ENCODE assay signal across 1 cellular context in genomic region chr1:19164274-19165015, GRCh38.
TF ChIP-seq lines count a peak whose summit lies in the region.

No MANE protein-coding gene starts in this region.

TF ChIP-seq in HepG2, 621 proteins besides CTCF, POLR2A, EP300 and RAD21:
- no peak for TF ChIP-seq ZNF335 (CRISPR knock-in tag; IDR thresholded peaks at IDR 0.05)
- TF ChIP-seq ZFP36L1 (CRISPR knock-in tag; IDR thresholded peaks at IDR 0.05) = no peak
- no peak for TF ChIP-seq ZNF761 (CRISPR knock-in tag; conservative IDR thresholded peaks at IDR 0.05)
- no peak for TF ChIP-seq ZBTB8A (CRISPR knock-in tag; IDR thresholded peaks at IDR 0.05; ENCODE audit: borderline replicate concordance, low read depth)
- no peak for TF ChIP-seq LBX2 (CRISPR knock-in tag; IDR thresholded peaks at IDR 0.05; ENCODE audit: borderline replicate concordance)
- TF ChIP-seq NFRKB (IDR thresholded peaks at IDR 0.05) = no peak
- TF ChIP-seq MZF1 (CRISPR knock-in tag; IDR thresholded peaks at IDR 0.05; ENCODE audit: borderline replicate concordance) = no peak
- TF ChIP-seq, protein P1, sequence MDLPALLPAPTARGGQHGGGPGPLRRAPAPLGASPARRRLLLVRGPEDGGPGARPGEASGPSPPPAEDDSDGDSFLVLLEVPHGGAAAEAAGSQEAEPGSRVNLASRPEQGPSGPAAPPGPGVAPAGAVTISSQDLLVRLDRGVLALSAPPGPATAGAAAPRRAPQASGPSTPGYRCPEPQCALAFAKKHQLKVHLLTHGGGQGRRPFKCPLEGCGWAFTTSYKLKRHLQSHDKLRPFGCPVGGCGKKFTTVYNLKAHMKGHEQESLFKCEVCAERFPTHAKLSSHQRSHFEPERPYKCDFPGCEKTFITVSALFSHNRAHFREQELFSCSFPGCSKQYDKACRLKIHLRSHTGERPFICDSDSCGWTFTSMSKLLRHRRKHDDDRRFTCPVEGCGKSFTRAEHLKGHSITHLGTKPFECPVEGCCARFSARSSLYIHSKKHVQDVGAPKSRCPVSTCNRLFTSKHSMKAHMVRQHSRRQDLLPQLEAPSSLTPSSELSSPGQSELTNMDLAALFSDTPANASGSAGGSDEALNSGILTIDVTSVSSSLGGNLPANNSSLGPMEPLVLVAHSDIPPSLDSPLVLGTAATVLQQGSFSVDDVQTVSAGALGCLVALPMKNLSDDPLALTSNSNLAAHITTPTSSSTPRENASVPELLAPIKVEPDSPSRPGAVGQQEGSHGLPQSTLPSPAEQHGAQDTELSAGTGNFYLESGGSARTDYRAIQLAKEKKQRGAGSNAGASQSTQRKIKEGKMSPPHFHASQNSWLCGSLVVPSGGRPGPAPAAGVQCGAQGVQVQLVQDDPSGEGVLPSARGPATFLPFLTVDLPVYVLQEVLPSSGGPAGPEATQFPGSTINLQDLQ (CRISPR knock-in tag; IDR thresholded peaks at IDR 0.05) = no peak
- TF ChIP-seq, protein P2, sequence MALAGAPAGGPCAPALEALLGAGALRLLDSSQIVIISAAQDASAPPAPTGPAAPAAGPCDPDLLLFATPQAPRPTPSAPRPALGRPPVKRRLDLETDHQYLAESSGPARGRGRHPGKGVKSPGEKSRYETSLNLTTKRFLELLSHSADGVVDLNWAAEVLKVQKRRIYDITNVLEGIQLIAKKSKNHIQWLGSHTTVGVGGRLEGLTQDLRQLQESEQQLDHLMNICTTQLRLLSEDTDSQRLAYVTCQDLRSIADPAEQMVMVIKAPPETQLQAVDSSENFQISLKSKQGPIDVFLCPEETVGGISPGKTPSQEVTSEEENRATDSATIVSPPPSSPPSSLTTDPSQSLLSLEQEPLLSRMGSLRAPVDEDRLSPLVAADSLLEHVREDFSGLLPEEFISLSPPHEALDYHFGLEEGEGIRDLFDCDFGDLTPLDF (CRISPR knock-in tag; IDR thresholded peaks at IDR 0.05) = no peak
TF ChIP-seq in HepG2: peak in this region for 0.
